Comparison of ENCODE assay signal across 15 cellular contexts in genomic region chr1:218217040-218217439, GRCh38.
DNase-seq lines count a peak whose midpoint lies in the region; ATAC-seq and TF ChIP-seq lines count a peak whose summit lies in the region.
"Had no signal": no experiment of that assay in that cellular context is flagged by ENCODE, and none has a peak within 500 bp of the region (broad histone marks: within the 10 kb centered on the region; RNA-seq: fewer than 3 reads in every experiment).

No MANE protein-coding gene starts in this region.

- H3K9me2 ChIP-seq in GM23338 (ENCODE audit: insufficient read depth) (no peaks in the 10 kb centered on the region), OCI-LY1 (ENCODE audit: low read depth, low read length) (no peaks in the 10 kb centered on the region), hepatocyte (replicated peaks; ENCODE audit: insufficient read depth) (no peaks in the 10 kb centered on the region)

- H3K9me3 Mint-ChIP-seq in GM23338 = no peaks in the 10 kb centered on the region
- H3K9me3 Mint-ChIP-seq: CD14-positive monocyte had no signal

- H2AFZ ChIP-seq in GM23338 (peak overlapping the region; percentile 26; the same call in 1 of the 2 replicates), OCI-LY1 (ENCODE audit: low read length) (no peak overlapping the region), hepatocyte (no peak overlapping the region)

- TF ChIP-seq CTCF in GM23338 (conservative IDR thresholded peaks at IDR 0.05; ENCODE audit: low read depth in 2 of 2) = no peak
- no peak for TF ChIP-seq CTCF in OCI-LY1 (IDR thresholded peaks at IDR 0.05; ENCODE audit: low read length)
- no peak for TF ChIP-seq CTCF in hepatocyte (IDR thresholded peaks at IDR 0.05; ENCODE audit: poor library complexity)

- H3K27ac Mint-ChIP-seq in GM23338 = 0 out of 2 replicates have a peak overlapping the region, but pooled peaks have one; percentile 49
- H3K27ac Mint-ChIP-seq: CD14-positive monocyte had no signal

- H3K79me2 ChIP-seq in GM23338 (replicated peaks; ENCODE audit: insufficient read depth) (no peaks in the 10 kb centered on the region), OCI-LY1 (ENCODE audit: insufficient read depth, low read length) (no peaks in the 10 kb centered on the region), hepatocyte (no peaks in the 10 kb centered on the region)

- H3K27me3 ChIP-seq in GM23338 (ENCODE audit: insufficient read depth) = no peaks in the 10 kb centered on the region
- H3K27me3 ChIP-seq in OCI-LY1 (ENCODE audit: insufficient read depth, low read length) = no peaks in the 10 kb centered on the region
- peaks cover 10% of the 10 kb centered on the region for H3K27me3 ChIP-seq in hepatocyte

- peaks cover 27% of the 10 kb centered on the region for H3K4me1 Mint-ChIP-seq in GM23338
- H3K4me1 Mint-ChIP-seq: CD14-positive monocyte had no signal

- ATAC-seq in GM19035 (IDR thresholded peaks at IDR 0.05; ENCODE audit: unreplicated experiment) (peak; percentile 81), GM23338 (peak; percentile 42; the same call in 2 of the 3 replicates), GM21423 (IDR thresholded peaks at IDR 0.05; ENCODE audit: unreplicated experiment) (no peak), HG03135 (IDR thresholded peaks at IDR 0.05; ENCODE audit: unreplicated experiment) (no peak)
- ATAC-seq: HCT116 had no signal

- H3F3A ChIP-seq in GM23338 (replicated peaks; ENCODE audit: low read depth) (no peaks in the 10 kb centered on the region), OCI-LY1 (ENCODE audit: insufficient read depth, low read length) (no peaks in the 10 kb centered on the region)

- H3K4me3 Mint-ChIP-seq in GM23338 = no peak overlapping the region
- H3K4me3 Mint-ChIP-seq: CD14-positive monocyte had no signal

- H3K4me1 ChIP-seq in GM23338 (ENCODE audit: insufficient read depth) = no peaks in the 10 kb centered on the region; the same call in none of the 2 replicates
- H3K4me1 ChIP-seq in OCI-LY1 (ENCODE audit: insufficient read depth, low read length, severe bottlenecking) = peaks cover 53% of the 10 kb centered on the region
- no peaks in the 10 kb centered on the region for H3K4me1 ChIP-seq in hepatocyte (ENCODE audit: insufficient read depth)
- H3K4me1 ChIP-seq: Caco-2 had no signal

- H3K27me3 Mint-ChIP-seq in GM23338 (ENCODE audit: insufficient read depth, low read depth, poor library complexity) = no peaks in the 10 kb centered on the region

- no peaks in the 10 kb centered on the region for H3K36me3 Mint-ChIP-seq in GM23338 (ENCODE audit: low read depth)
- H3K36me3 Mint-ChIP-seq: CD14-positive monocyte had no signal

- H3K36me3 ChIP-seq in GM23338 (ENCODE audit: insufficient read depth) (no peaks in the 10 kb centered on the region), OCI-LY1 (ENCODE audit: insufficient read depth, low read length) (no peaks in the 10 kb centered on the region), hepatocyte (replicated peaks; ENCODE audit: insufficient read depth, low read depth) (no peaks in the 10 kb centered on the region)

- H3K4me3 ChIP-seq in GM23338 (no peak overlapping the region), OCI-LY1 (ENCODE audit: low read depth, low read length, poor library complexity, severe bottlenecking) (no peak overlapping the region), hepatocyte (no peak overlapping the region)
- H3K4me3 ChIP-seq: SK-N-MC had no signal

- H3K9ac ChIP-seq in OCI-LY1 (ENCODE audit: low read length) = peak overlapping the region; percentile 29; the same call in 1 of the 2 replicates

- WGBS in hepatocyte (ENCODE audit: low lambda C conversion rate, missing lambda C conversion rate) = 49% methylated on average over 4 of the region's 4 CpGs

- peak; percentile 24 for DNase-seq in GM23338 (ENCODE audit: low spot score)
- peak; percentile 15 for DNase-seq in iPS-NIHi7 (ENCODE audit: extremely low spot score)
- no peak for DNase-seq in SIG-M5 (lab: John Stamatoyannopoulos, UW)
- no peak for DNase-seq in hepatocyte (ENCODE audit: low spot score)
- DNase-seq: Caco-2, NCI-H146, NCI-H446 treated with DMSO at 0.1 percent for 48 hours, T-helper 1 cell had no signal

- peak overlapping the region; percentile 30; the same call in 1 of the 2 replicates for H3K4me2 ChIP-seq in GM23338
- peak overlapping the region; percentile 54; the same call in 1 of the 2 replicates for H3K4me2 ChIP-seq in OCI-LY1 (ENCODE audit: low read length)
- H3K4me2 ChIP-seq in hepatocyte = no peak overlapping the region

- no peak overlapping the region for H3K27ac ChIP-seq in GM23338 (ENCODE audit: low read depth)
- H3K27ac ChIP-seq in OCI-LY1 (ENCODE audit: low read depth, low read length, poor library complexity, severe bottlenecking) = peak overlapping the region; percentile 79
- no peak overlapping the region for H3K27ac ChIP-seq in hepatocyte
- H3K27ac ChIP-seq: SK-N-MC had no signal

- H4K20me1 ChIP-seq in GM23338 (replicated peaks; ENCODE audit: insufficient read depth) (no peaks in the 10 kb centered on the region), OCI-LY1 (ENCODE audit: insufficient read depth, low read length) (no peaks in the 10 kb centered on the region), hepatocyte (ENCODE audit: insufficient read depth, poor library complexity, severe bottlenecking) (no peaks in the 10 kb centered on the region)

- H3K9me3 ChIP-seq in OCI-LY1 (ENCODE audit: low read length) (no peaks in the 10 kb centered on the region), hepatocyte (ENCODE audit: low read depth) (no peaks in the 10 kb centered on the region)
- H3K9me3 ChIP-seq: Caco-2 had no signal

TF ChIP-seq in GM23338, 12 proteins besides CTCF, POLR2A, EP300 and RAD21:
- TF ChIP-seq ETS1 (IDR thresholded peaks at IDR 0.05) (no peak), REST (IDR thresholded peaks at IDR 0.05; ENCODE audit: unreplicated experiment) (no peak), POLR2AphosphoS5 (IDR thresholded peaks at IDR 0.05; ENCODE audit: low read depth) (no peak), JUNB (IDR thresholded peaks at IDR 0.05; ENCODE audit: unreplicated experiment) (no peak), CREB1 (CRISPR knock-in tag; IDR thresholded peaks at IDR 0.05; ENCODE audit: low read depth) (no peak), NANOG (IDR thresholded peaks at IDR 0.05; ENCODE audit: borderline replicate concordance) (no peak), STAT1 (IDR thresholded peaks at IDR 0.05; ENCODE audit: unreplicated experiment) (no peak), EZH2phosphoT487 (IDR thresholded peaks at IDR 0.05; ENCODE audit: unreplicated experiment) (no peak)

Comparison
In these comparisons a context has a peak if more than half of its experiments do, and no peak if none do; other contexts are left out.
1. ATAC-seq: peak in GM19035 (single experiment) and GM23338 (single experiment); none in GM21423 (single experiment) and HG03135 (single experiment).
2. DNase-seq: peak in GM23338 (single experiment) and iPS-NIHi7 (single experiment); none in SIG-M5 (single experiment) and hepatocyte (single experiment).